8 cellular contexts compared by ENCODE assay signal in genomic region chr4:6986067-6986780, GRCh38. TPM values are rescaled to one million over a fixed set of nuclear protein-coding genes. Genes with fewer than 3 reads are reported as not detected.
DNase-seq lines count a peak whose midpoint lies in the region; ATAC-seq and TF ChIP-seq lines count a peak whose summit lies in the region.

No MANE protein-coding gene starts in this region.

- peak; percentile 15 for ATAC-seq in GM19043 (IDR thresholded peaks at IDR 0.05; ENCODE audit: low read depth, unreplicated experiment)
- ATAC-seq in HG03571 (IDR thresholded peaks at IDR 0.05; ENCODE audit: unreplicated experiment): peak; percentile 20

- H3K4me1 ChIP-seq in CD4-positive, alpha-beta memory T cell (ENCODE audit: insufficient read depth, low read length): peaks cover 71% of the 10 kb centered on the region
- peaks cover 24% of the 10 kb centered on the region for H3K4me1 ChIP-seq in cardiac muscle cell (ENCODE audit: low read depth)

- TF ChIP-seq CTCF in cardiac muscle cell (IDR thresholded peaks at IDR 0.05; ENCODE audit: low read depth, low read length) (peak; percentile 7), progenitor cell of endocrine pancreas (IDR thresholded peaks at IDR 0.05; ENCODE audit: unreplicated experiment) (peak; percentile 10)

- H3K4me3 Mint-ChIP-seq in CD4-positive, alpha-beta memory T cell: peak overlapping the region; percentile 94 to 99 (median 94)
- peak overlapping the region; percentile 94 for H3K4me3 Mint-ChIP-seq in activated naive CD8-positive, alpha-beta T cell
- peak overlapping the region; percentile 93 for H3K4me3 Mint-ChIP-seq in progenitor cell of endocrine pancreas (ENCODE audit: low read depth)

- H3K9me3 Mint-ChIP-seq in CD4-positive, alpha-beta memory T cell: no peaks in the 10 kb centered on the region
- no peaks in the 10 kb centered on the region for H3K9me3 Mint-ChIP-seq in activated naive CD8-positive, alpha-beta T cell (ENCODE audit: low read depth)
- no peaks in the 10 kb centered on the region for H3K9me3 Mint-ChIP-seq in progenitor cell of endocrine pancreas (ENCODE audit: low read depth)

- H3K27ac ChIP-seq in CD4-positive, alpha-beta memory T cell (ENCODE audit: low read depth, low read length): peak overlapping the region; percentile 90
- H3K27ac ChIP-seq in cardiac muscle cell: peak overlapping the region; percentile 92

- H3K27me3 ChIP-seq in CD4-positive, alpha-beta memory T cell (ENCODE audit: insufficient read depth, low read length): no peaks in the 10 kb centered on the region
- H3K27me3 ChIP-seq in cardiac muscle cell: no peaks in the 10 kb centered on the region

- intact Hi-C loops in CD4-positive, alpha-beta memory T cell (cut with micrococcal nuclease): loop anchor here (2.0 kb wide), 1 partner anchor 311 kb away; a partner anchor contains a TSS

- H3K27me3 Mint-ChIP-seq in CD4-positive, alpha-beta memory T cell: no peaks in the 10 kb centered on the region
- no peaks in the 10 kb centered on the region for H3K27me3 Mint-ChIP-seq in activated naive CD8-positive, alpha-beta T cell
- H3K27me3 Mint-ChIP-seq in progenitor cell of endocrine pancreas: no peaks in the 10 kb centered on the region

- H3K4me1 Mint-ChIP-seq in CD4-positive, alpha-beta memory T cell: peaks cover 59 to 84% (median 65%) of the 10 kb centered on the region in 4 donors
- H3K4me1 Mint-ChIP-seq in activated naive CD8-positive, alpha-beta T cell (ENCODE audit: low read depth): peaks cover 75% of the 10 kb centered on the region
- H3K4me1 Mint-ChIP-seq in progenitor cell of endocrine pancreas (ENCODE audit: low read depth): peaks cover 44% of the 10 kb centered on the region

- CTCF ChIA-PET in CD4-positive, alpha-beta memory T cell (lab: Charles Lee; ENCODE audit: partially characterized antibody): interaction anchor here (0.8 to 3.8 kb wide), 18 partner anchors 12 to 346 kb away, joined by 3 to 22 read pairs (median 5); partner anchors contain the start of genes MRFAP1 and TBC1D14

- POLR2A ChIA-PET in CD4-positive, alpha-beta memory T cell (lab: Charles Lee; ENCODE audit: partially characterized antibody): interaction anchor here (0.7 to 3.3 kb wide), 18 partner anchors 13 to 346 kb away, joined by 3 to 98 read pairs (median 6); partner anchors contain the start of genes BLOC1S4, GRPEL1, MRFAP1 and TADA2B

- peak overlapping the region; percentile 95 to 98 (median 96) for H3K27ac Mint-ChIP-seq in CD4-positive, alpha-beta memory T cell
- peak overlapping the region; percentile 98 for H3K27ac Mint-ChIP-seq in activated naive CD8-positive, alpha-beta T cell
- H3K27ac Mint-ChIP-seq in progenitor cell of endocrine pancreas: peak overlapping the region; percentile 98

- H3K36me3 Mint-ChIP-seq in CD4-positive, alpha-beta memory T cell: peaks cover 0 to 23% of the 10 kb centered on the region in 2 donors
- peaks cover 3% of the 10 kb centered on the region for H3K36me3 Mint-ChIP-seq in activated naive CD8-positive, alpha-beta T cell
- peaks cover 5% of the 10 kb centered on the region for H3K36me3 Mint-ChIP-seq in progenitor cell of endocrine pancreas (ENCODE audit: insufficient read depth)

- no peak for DNase-seq in CD4-positive, alpha-beta memory T cell
- DNase-seq in cardiac muscle cell (ENCODE audit: low read depth in 1 of 2, low spot score in 1 of 2) (peak; percentile 22 to 77), progenitor cell of endocrine pancreas (ENCODE audit: low spot score, unreplicated experiment) (no peak), cortex of kidney (lab: John Stamatoyannopoulos, UW) (no peak)
- no peak for DNase-seq in activated CD8-positive, alpha-beta memory T cell treated with anti-CD3 and anti-CD28 coated beads for 24 hours

- no peaks in the 10 kb centered on the region for H3K9me3 ChIP-seq in CD4-positive, alpha-beta memory T cell (ENCODE audit: control insufficient read depth in 1 of 2, low read length in 2 of 2)
- H3K9me3 ChIP-seq in cardiac muscle cell (ENCODE audit: low read depth): no peaks in the 10 kb centered on the region

- H3K36me3 ChIP-seq in CD4-positive, alpha-beta memory T cell (ENCODE audit: insufficient read depth, low read length): no peaks in the 10 kb centered on the region
- no peaks in the 10 kb centered on the region for H3K36me3 ChIP-seq in cardiac muscle cell

- H3K4me3 ChIP-seq in CD4-positive, alpha-beta memory T cell (ENCODE audit: low read length in 2 of 2): peak overlapping the region; percentile 65 to 83
- peak overlapping the region; percentile 76 for H3K4me3 ChIP-seq in cardiac muscle cell

RNA-seq across cellular contexts. Expression of gene TADA2B, which starts 56.9 kb away (rescaled TPM):
- 10 to 100 TPM; 46.4 to 49.0 TPM for total RNA-seq in CD4-positive, alpha-beta memory T cell
- polyA plus RNA-seq in CD4-positive, alpha-beta memory T cell: 1 to 10 TPM; 2.8 to 4.7 TPM
- total RNA-seq in cardiac muscle cell: 21.3 and 29.0 TPM in 2 replicates
- polyA plus RNA-seq in cardiac muscle cell: 21.5 and 22.0 TPM in 2 replicates
- 21.2 and 21.8 TPM in 2 replicates for total RNA-seq in progenitor cell of endocrine pancreas

Comparison
In these comparisons a context has a peak if more than half of its experiments do, and no peak if none do; other contexts are left out.
1. DNase-seq: peak in cardiac muscle cell (2 of 2); none in CD4-positive, alpha-beta memory T cell (0 of 5), progenitor cell of endocrine pancreas (single experiment), cortex of kidney (single experiment) and activated CD8-positive, alpha-beta memory T cell treated with anti-CD3 and anti-CD28 coated beads for 24 hours (single experiment).
2. Peak in every context shown above with its lines, with median percentiles within 50 percentile points of each other: H3K27ac Mint-ChIP-seq and H3K4me3 Mint-ChIP-seq.